ENCODE assay signal across 8 cellular contexts in genomic region chr4:99947190-99947578, GRCh38. TPM values are rescaled to one million over a fixed set of nuclear protein-coding genes. Genes with fewer than 3 reads are reported as not detected.
A peak's percentile ranks its signal among the peaks of the same experiment; 100 is the strongest.
DNase-seq lines count a peak whose midpoint lies in the region; TF ChIP-seq lines count a peak whose summit lies in the region.

No MANE protein-coding gene starts in this region.

- H3K9me3 Mint-ChIP-seq in H9 = peaks cover 0 to 2% of the 10 kb centered on the region in 2 experiments; a peak in 1 of 5 replicates

- H3K36me3 ChIP-seq in WERI-Rb-1 = peaks cover 48% of the 10 kb centered on the region

- no peak overlapping the region for H2AFZ ChIP-seq in H9 (ENCODE audit: low read length)

- peaks cover 2% of the 10 kb centered on the region; the same call in 1 of the 2 replicates for H3K27me3 Mint-ChIP-seq in H9 (ENCODE audit: low read depth)

- H3K9ac ChIP-seq in H9 (ENCODE audit: extremely low read depth, insufficient read length, low read length) = peak overlapping the region; percentile 57

- peaks cover 5% of the 10 kb centered on the region for H3K79me1 ChIP-seq in H9 (ENCODE audit: insufficient read depth, low read depth, low read length, poor library complexity, severe bottlenecking)

- H3K27ac ChIP-seq in H9 (ENCODE audit: insufficient read length, low read depth, low read length) = peak overlapping the region; percentile 71
- H3K27ac ChIP-seq in WERI-Rb-1 = peak overlapping the region; percentile 81
- peak overlapping the region; percentile 71 to 99 (median 95) for H3K27ac ChIP-seq in skin epidermis

- H2BK120ac ChIP-seq in H9 (ENCODE audit: low read depth, low read length, poor library complexity, severe bottlenecking) = no peak overlapping the region

- no peak overlapping the region for H2BK12ac ChIP-seq in H9 (ENCODE audit: insufficient read length, low read depth, low read length)

- peaks cover 28 to 34% of the 10 kb centered on the region in 2 experiments for H3K4me1 Mint-ChIP-seq in H9

- H3T11ph ChIP-seq in H9 (ENCODE audit: low read length) = no peak overlapping the region

- no peak for DNase-seq in H9
- no peak for DNase-seq in WERI-Rb-1
- peak; percentile 2 for DNase-seq in germinal center (ENCODE audit: low spot score)
- no peak for DNase-seq in globus pallidus (ENCODE audit: low spot score)
- no peak for DNase-seq in dermis blood vessel endothelial cell
- no peak for DNase-seq in activated CD4-positive, alpha-beta T cell treated with anti-CD3 and anti-CD28 coated beads for 48 hours
- no peak for DNase-seq in activated effector memory CD4-positive, alpha-beta T cell treated with anti-CD3 and anti-CD28 coated beads, Interleukin-2, amount 50 U/mL, for 16 hours

- H4K91ac ChIP-seq in H9 (ENCODE audit: insufficient read length, low read depth, low read length) = no peak overlapping the region

- no peak overlapping the region for H3K14ac ChIP-seq in H9 (ENCODE audit: insufficient read depth, low read length)

- peaks cover 7% of the 10 kb centered on the region for H3K23me2 ChIP-seq in H9 (ENCODE audit: insufficient read length, low read depth, low read length, poor library complexity, severe bottlenecking)

- no peak for TF ChIP-seq CTCF in H9 (conservative IDR thresholded peaks at IDR 0.05)
- no peak for TF ChIP-seq CTCF in WERI-Rb-1 (IDR thresholded peaks at IDR 0.05; ENCODE audit: low read depth, low read length)

- H3K27me3 ChIP-seq in H9 (ENCODE audit: insufficient read depth, low read length) = no peaks in the 10 kb centered on the region
- no peaks in the 10 kb centered on the region for H3K27me3 ChIP-seq in WERI-Rb-1 (ENCODE audit: insufficient read depth, low read depth, severe bottlenecking)

- no peak overlapping the region for H2BK20ac ChIP-seq in H9 (ENCODE audit: low read depth, low read length, poor library complexity, severe bottlenecking)

- H3K9me3 ChIP-seq in H9 (ENCODE audit: control insufficient read depth, low read depth, low read length) (no peaks in the 10 kb centered on the region), WERI-Rb-1 (ENCODE audit: severe bottlenecking) (no peaks in the 10 kb centered on the region)

- H3K4me3 ChIP-seq in WERI-Rb-1 (ENCODE audit: low read depth, low read length) = peak overlapping the region; percentile 80
- peak overlapping the region; percentile 64 to 93 (median 90) for H3K4me3 ChIP-seq in skin epidermis

- no peak overlapping the region for H3K18ac ChIP-seq in H9 (ENCODE audit: insufficient read length, low read depth, low read length)

- no peak overlapping the region for H4K8ac ChIP-seq in H9 (replicated peaks; ENCODE audit: insufficient read length, low read depth, low read length)

- no peak overlapping the region for H3K56ac ChIP-seq in H9 (ENCODE audit: insufficient read length, low read depth, low read length)

- H3K36me3 Mint-ChIP-seq in H9 (ENCODE audit: insufficient read depth in 1 of 3, low read depth in 3 of 3) = peaks cover 10 to 15% (median 15%) of the 10 kb centered on the region in 3 experiments

- H3K4me3 Mint-ChIP-seq in H9 = no peak overlapping the region; a peak in 1 of 5 replicates

- no peaks in the 10 kb centered on the region for H3K4me1 ChIP-seq in H9 (ENCODE audit: insufficient read depth, low read length)

- H3K27ac Mint-ChIP-seq in H9 = peak overlapping the region; percentile 94 to 96 (median 96); a peak in 5 of 7 replicates

- H3K23ac ChIP-seq in H9 (ENCODE audit: insufficient read length, low read depth, low read length) = no peak overlapping the region

- no peaks in the 10 kb centered on the region for H4K20me1 ChIP-seq in H9 (ENCODE audit: control insufficient read depth, insufficient read depth, insufficient read length)

- H3K4ac ChIP-seq in H9 (ENCODE audit: low read depth, low read length) = no peak overlapping the region

- peak overlapping the region; percentile 70 for H3K4me2 ChIP-seq in H9 (ENCODE audit: insufficient read depth, insufficient read length, low read length)

- H2BK5ac ChIP-seq in H9 (ENCODE audit: insufficient read length, low read length) = no peak overlapping the region

- no peak overlapping the region for H2BK15ac ChIP-seq in H9 (ENCODE audit: low read depth, low read length)

- peaks cover 4% of the 10 kb centered on the region; the same call in 1 of the 2 replicates for H3K79me2 ChIP-seq in H9 (ENCODE audit: insufficient read depth, low read length)

- WGBS in H9 (ENCODE audit: extremely low coverage, insufficient read length, low lambda C conversion rate) = no CpG with 5 or more reads among the region's 8 CpGs

- no peak overlapping the region for H4K5ac ChIP-seq in H9 (ENCODE audit: insufficient read length, low read depth, low read length)

- no peak overlapping the region for H2AK5ac ChIP-seq in H9 (ENCODE audit: insufficient read length, low read length)

RNA-seq across cellular contexts. Expression of gene DNAJB14, which starts 0.8 kb away (rescaled TPM):
- total RNA-seq in H9 (2021) = 40.2 and 41.0 TPM in 2 replicates
- total RNA-seq in dermis blood vessel endothelial cell = 59.3 and 79.0 TPM in 2 replicates

RNA-seq across cellular contexts. Expression of gene H2AZ1, which starts 2.9 kb away (rescaled TPM):
- total RNA-seq in H9 (2021) = 811 and 815 TPM in 2 replicates
- total RNA-seq in dermis blood vessel endothelial cell = 303 and 446 TPM in 2 replicates

RNA-seq across cellular contexts. Expression of gene LAMTOR3, which starts 53.0 kb away (rescaled TPM):
- total RNA-seq in H9 (2021) (30.6 and 33.1 TPM in 2 replicates), dermis blood vessel endothelial cell (41.2 and 43.0 TPM in 2 replicates)
